Comparison of ENCODE assay signal across 9 cellular contexts in the genomic region with DNA sequence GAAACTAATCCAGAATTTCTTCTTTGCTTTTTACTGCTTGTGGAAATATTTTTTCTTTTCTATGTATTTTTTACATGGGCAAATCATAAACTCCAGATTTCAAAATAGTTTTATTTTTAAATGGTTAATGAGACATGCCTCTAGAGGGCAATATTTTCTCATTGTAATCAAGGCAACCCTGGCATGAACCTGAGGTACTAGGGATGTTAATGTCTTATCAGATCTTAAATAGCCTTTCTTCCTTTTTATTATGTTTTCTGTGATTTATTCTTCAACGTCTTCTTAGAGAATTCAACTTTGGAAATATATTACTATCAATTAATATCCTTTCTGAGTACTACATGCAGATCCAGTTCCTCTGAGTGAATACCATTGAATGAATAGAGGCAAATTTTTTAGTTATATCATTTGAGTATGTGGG.
DNase-seq lines count a peak whose midpoint lies in the region; ATAC-seq and TF ChIP-seq lines count a peak whose summit lies in the region.
"Had no signal": no experiment of that assay in that cellular context is flagged by ENCODE, and none has a peak within 500 bp of the region (broad histone marks: within the 10 kb centered on the region; RNA-seq: fewer than 3 reads in every experiment).

No MANE protein-coding gene starts in this region.

- no peaks in the 10 kb centered on the region for H3K79me2 ChIP-seq in PC-3 (ENCODE audit: low read length)

- intact Hi-C loops in CD4-positive, alpha-beta T cell (cut with DNase I, micrococcal nuclease) = loop anchor here (1.0 to 10.0 kb wide), 4 partner anchors 352 to 832 kb away; no protein-coding TSS in a partner anchor
- intact Hi-C loops in PC-3 (cut with micrococcal nuclease) = loop anchor here (1.0 to 5.0 kb wide), 8 partner anchors 200 to 572 kb away; a partner anchor contains a TSS
- intact Hi-C loops in prostate gland (cut with DNase I) = loop anchor here (5.0 to 10.0 kb wide), 2 partner anchors 242 to 405 kb away; no protein-coding TSS in a partner anchor

- H3K27me3 ChIP-seq in CD4-positive, alpha-beta T cell (ENCODE audit: control insufficient read depth, insufficient read depth, low read length) = no peaks in the 10 kb centered on the region
- H3K27me3 ChIP-seq in PC-3 (ENCODE audit: low read length) (no peaks in the 10 kb centered on the region), prostate gland (replicated peaks; ENCODE audit: insufficient read depth) (no peaks in the 10 kb centered on the region)

- no peaks in the 10 kb centered on the region for H3K9me3 Mint-ChIP-seq in CD4-positive, alpha-beta T cell
- H3K9me3 Mint-ChIP-seq: naive thymus-derived CD8-positive, alpha-beta T cell had no signal

- no peaks in the 10 kb centered on the region for H3K9me3 ChIP-seq in CD4-positive, alpha-beta T cell (ENCODE audit: control insufficient read depth, low read length)
- H3K9me3 ChIP-seq in PC-3 (ENCODE audit: low read length) = no peaks in the 10 kb centered on the region
- no peaks in the 10 kb centered on the region for H3K9me3 ChIP-seq in prostate gland

- no peak for DNase-seq in CD4-positive, alpha-beta T cell
- peak; percentile 30 for DNase-seq in HFF-Myc (ENCODE audit: extremely low read depth, low read depth)
- DNase-seq in PC-3 = peak; percentile 81
- no peak for DNase-seq in epithelial cell of proximal tubule (ENCODE audit: low read depth)
- no peak for DNase-seq in prostate gland (ENCODE audit: low spot score)
- no peak for DNase-seq in activated naive CD4-positive, alpha-beta T cell treated with anti-CD3 and anti-CD28 coated beads, Interleukin-2, amount 50 U/mL, for 16 hours
- no peak for DNase-seq in substantia nigra (lab: John Stamatoyannopoulos, UW)
- DNase-seq in NCI-H1048 (lab: John Stamatoyannopoulos, UW) = no peak

- H3K27me3 Mint-ChIP-seq in CD4-positive, alpha-beta T cell = no peaks in the 10 kb centered on the region

- no TSS peak for BruUV-seq in PC-3 (replicated peaks; lab: Mats Ljungman, UMichigan)

- H3K27ac ChIP-seq in CD4-positive, alpha-beta T cell (ENCODE audit: low read depth, low read length) = no peak overlapping the region
- H3K27ac ChIP-seq in PC-3 (ENCODE audit: low read length) (no peak overlapping the region), prostate gland (no peak overlapping the region), substantia nigra (ENCODE audit: low read depth, low read length, poor library complexity, severe bottlenecking) (no peak overlapping the region)

- no peaks in the 10 kb centered on the region for H3K9me2 ChIP-seq in PC-3 (replicated peaks; ENCODE audit: low read length)

- H2AFZ ChIP-seq in PC-3 (ENCODE audit: low read length) = no peak overlapping the region

- H4K20me1 ChIP-seq in PC-3 (ENCODE audit: low read length) = no peaks in the 10 kb centered on the region

- H3K4me3 ChIP-seq in HFF-Myc (replicated peaks; ENCODE audit: low read depth, low read length) (no peak overlapping the region), PC-3 (ENCODE audit: low read length) (no peak overlapping the region), epithelial cell of proximal tubule (ENCODE audit: low read depth, low read length) (no peak overlapping the region), prostate gland (no peak overlapping the region)

- H3K36me3 Mint-ChIP-seq in CD4-positive, alpha-beta T cell (ENCODE audit: low read depth) = peaks cover 8% of the 10 kb centered on the region

- CTCF ChIA-PET in CD4-positive, alpha-beta T cell (lab: Charles Lee) = no interaction called here
- CTCF ChIA-PET in PC-3 (lab: Charles Lee) = interaction anchor here (0.6 kb wide), 1 partner anchor 329 kb away, joined by 3 read pairs; no protein-coding TSS in a partner anchor

- no peak for TF ChIP-seq POLR2A in prostate gland (IDR thresholded peaks at IDR 0.05)

- H3F3A ChIP-seq in PC-3 (ENCODE audit: low read length, unreplicated experiment) = no peaks in the 10 kb centered on the region

- no peak overlapping the region for H3K4me3 Mint-ChIP-seq in CD4-positive, alpha-beta T cell
- H3K4me3 Mint-ChIP-seq: naive thymus-derived CD8-positive, alpha-beta T cell had no signal

- H3K4me1 Mint-ChIP-seq in CD4-positive, alpha-beta T cell (ENCODE audit: low read depth) = no peaks in the 10 kb centered on the region
- H3K4me1 Mint-ChIP-seq: naive thymus-derived CD8-positive, alpha-beta T cell had no signal

- ATAC-seq in CD4-positive, alpha-beta T cell (ENCODE audit: poor library complexity) = no peak
- ATAC-seq in PC-3 = peak; percentile 42; the same call in 1 of the 2 replicates
- ATAC-seq: naive thymus-derived CD8-positive, alpha-beta T cell had no signal

- no peak overlapping the region for H3K4me2 ChIP-seq in PC-3 (ENCODE audit: low read length)

- no peaks in the 10 kb centered on the region for H3K4me1 ChIP-seq in PC-3 (ENCODE audit: insufficient read depth, low read length)
- no peaks in the 10 kb centered on the region for H3K4me1 ChIP-seq in prostate gland (replicated peaks)

- POLR2A ChIA-PET in CD4-positive, alpha-beta T cell (lab: Charles Lee) = no interaction called here
- POLR2A ChIA-PET in PC-3 (lab: Charles Lee; ENCODE audit: unreplicated experiment) = no interaction called here

- H3K9ac ChIP-seq in PC-3 (ENCODE audit: low read length) = no peak overlapping the region

- peak; percentile 70 for TF ChIP-seq CTCF in CD4-positive, alpha-beta T cell (IDR thresholded peaks at IDR 0.05)
- TF ChIP-seq CTCF in HFF-Myc (IDR thresholded peaks at IDR 0.05; ENCODE audit: low read depth, low read length, missing control alignments) = peak; percentile 19
- peak; percentile 87 for TF ChIP-seq CTCF in PC-3 (conservative IDR thresholded peaks at IDR 0.05; ENCODE audit: low read depth, low read length)
- TF ChIP-seq CTCF in epithelial cell of proximal tubule (conservative IDR thresholded peaks at IDR 0.05; ENCODE audit: low read depth, low read length) = peak; percentile 62
- peak; percentile 14 to 66 (median 57) for TF ChIP-seq CTCF in prostate gland (IDR thresholded peaks at IDR 0.05)

- H3K27ac Mint-ChIP-seq in CD4-positive, alpha-beta T cell = no peak overlapping the region
- H3K27ac Mint-ChIP-seq: naive thymus-derived CD8-positive, alpha-beta T cell had no signal

- WGBS in prostate gland = 0% methylated on average over 1 of the region's 1 CpG

- H3K36me3 ChIP-seq in PC-3 (ENCODE audit: low read depth, low read length) = no peaks in the 10 kb centered on the region
- no peaks in the 10 kb centered on the region for H3K36me3 ChIP-seq in prostate gland

Comparison
In these comparisons a context has a peak if more than half of its experiments do, and no peak if none do; other contexts are left out.
1. DNase-seq: peak in HFF-Myc (single experiment) and PC-3 (single experiment); none in CD4-positive, alpha-beta T cell (0 of 10), epithelial cell of proximal tubule (single experiment), prostate gland (single experiment), activated naive CD4-positive, alpha-beta T cell treated with anti-CD3 and anti-CD28 coated beads, Interleukin-2, amount 50 U/mL, for 16 hours (single experiment), substantia nigra (0 of 49) and NCI-H1048 (single experiment).
2. CTCF ChIP-seq: peak in every context shown above with its lines; median percentile 87 in PC-3; 70 in CD4-positive, alpha-beta T cell; 62 in epithelial cell of proximal tubule; 57 in prostate gland; 19 in HFF-Myc.